ENCODE assay signal across 19 cellular contexts in the genomic region with DNA sequence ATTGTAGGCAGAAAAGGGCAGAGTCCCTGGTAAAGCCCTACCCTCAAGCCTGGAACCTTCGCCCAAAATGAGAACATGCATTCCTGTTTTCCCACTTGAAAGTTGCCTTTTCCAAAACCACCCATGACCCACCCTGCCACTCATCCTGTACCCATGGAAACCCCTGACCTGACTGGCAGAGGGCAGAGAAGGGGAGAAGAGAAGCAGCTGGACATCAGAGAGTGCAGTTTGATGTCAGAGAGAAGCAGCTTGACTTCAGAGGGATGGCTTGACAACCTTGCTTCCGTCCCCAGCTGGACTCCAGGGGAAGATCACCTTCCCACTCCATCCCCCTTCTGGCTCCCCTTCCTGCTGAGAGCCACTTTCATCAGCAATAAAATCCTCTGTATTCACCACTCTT.
"Had no signal": no experiment of that assay in that cellular context is flagged by ENCODE, and none has a peak within 500 bp of the region (broad histone marks: within the 10 kb centered on the region; RNA-seq: fewer than 3 reads in every experiment).

No MANE protein-coding gene starts in this region.

- H3K27me3 Mint-ChIP-seq: effector memory CD8-positive, alpha-beta T cell; natural killer cell treated with Interleukin-12 subunit alpha and Interleukin-12 subunit beta and Interleukin-15 and Interleukin-18, amount 100 ng/mL, for 72 hours had no signal

- DNase-seq: effector memory CD8-positive, alpha-beta T cell; foreskin fibroblast; glutamatergic neuron; islet precursor cell; mammary epithelial cell; mucosa of descending colon; right lobe of liver; stimulated activated CD4-positive, alpha-beta T cell treated with anti-CD3 and anti-CD28 coated beads, Interleukin-4, amount 100 ng/mL, for 1 hour; stimulated activated naive CD4-positive, alpha-beta T cell; stomach; substantia nigra; trophoblast cell had no signal

- H2AFZ ChIP-seq: parathyroid adenoma had no signal

- H3K36me3 Mint-ChIP-seq: natural killer cell treated with Interleukin-12 subunit alpha and Interleukin-12 subunit beta and Interleukin-15 and Interleukin-18, amount 100 ng/mL, for 72 hours had no signal

- ATAC-seq: effector memory CD8-positive, alpha-beta T cell; gastroesophageal sphincter; mucosa of descending colon; natural killer cell treated with Interleukin-12 subunit alpha and Interleukin-12 subunit beta and Interleukin-15 and Interleukin-18, amount 100 ng/mL, for 72 hours; right lobe of liver had no signal

- H3K9ac ChIP-seq: parathyroid adenoma had no signal

- H3K27ac ChIP-seq: epithelial cell of prostate, esophagus muscularis mucosa, gastroesophageal sphincter, parathyroid adenoma, prostate gland, right lobe of liver, stomach, thoracic aorta had no signal

- H3K4me1 ChIP-seq: parathyroid adenoma, prostate gland, right lobe of liver, stomach had no signal

- H3K36me3 ChIP-seq: esophagus muscularis mucosa, gastroesophageal sphincter, prostate gland, right lobe of liver, stomach, thoracic aorta had no signal

- H3K79me2 ChIP-seq: parathyroid adenoma had no signal

- H3K9me3 ChIP-seq: prostate gland, right lobe of liver, thoracic aorta had no signal

- H3K27me3 ChIP-seq: esophagus muscularis mucosa, gastroesophageal sphincter, right lobe of liver, stomach had no signal

- H3K4me3 ChIP-seq: esophagus muscularis mucosa, gastroesophageal sphincter, mucosa of descending colon, prostate gland, right lobe of liver, stomach, thoracic aorta had no signal

- H3K9me3 Mint-ChIP-seq: effector memory CD8-positive, alpha-beta T cell; natural killer cell treated with Interleukin-12 subunit alpha and Interleukin-12 subunit beta and Interleukin-15 and Interleukin-18, amount 100 ng/mL, for 72 hours had no signal

- H3K4me3 Mint-ChIP-seq: effector memory CD8-positive, alpha-beta T cell; natural killer cell treated with Interleukin-12 subunit alpha and Interleukin-12 subunit beta and Interleukin-15 and Interleukin-18, amount 100 ng/mL, for 72 hours had no signal

- H3K27ac Mint-ChIP-seq: effector memory CD8-positive, alpha-beta T cell; natural killer cell treated with Interleukin-12 subunit alpha and Interleukin-12 subunit beta and Interleukin-15 and Interleukin-18, amount 100 ng/mL, for 72 hours had no signal
